15 cellular contexts compared by ENCODE assay signal in genomic region chr1:192795913-192796312, GRCh38.
"Had no signal": no experiment of that assay in that cellular context is flagged by ENCODE, and none has a peak within 500 bp of the region (broad histone marks: within the 10 kb centered on the region; RNA-seq: fewer than 3 reads in every experiment).

No MANE protein-coding gene starts in this region.

- DNase-seq: activated CD4-positive, alpha-beta T cell treated with anti-CD3 and anti-CD28 coated beads, Interleukin-2, amount 10 ng/mL, durations not matched to agents 7 days and 5 days; aorta; cerebellar nuclear complex; effector CD8-positive, alpha-beta T cell; foreskin fibroblast; glutamatergic neuron; kidney glomerular epithelial cell; occipital lobe; stimulated activated CD4-positive, alpha-beta T cell treated with anti-CD3 and anti-CD28 coated beads, Interleukin-2, amount 100 ng/mL, for 48 hours; stimulated activated naive CD4-positive, alpha-beta T cell; tibial artery had no signal

- H3K9me3 Mint-ChIP-seq: activated CD4-positive, alpha-beta T cell treated with anti-CD3 and anti-CD28 coated beads, Interleukin-2, amount 10 ng/mL, durations not matched to agents 7 days and 5 days; activated T-helper 1 cell treated with anti-CD3 and anti-CD28 coated beads, Interleukin-12 subunit alpha, Interleukin-12 subunit beta, Interleukin-2, Interleukin-4 antibody, amounts not matched to agents 30 ng/mL and 10 ng/mL and 1 ng/mL, durations not matched to agents 14 hours and 24 hours and 36 hours; nephron had no signal

- H3K4me3 ChIP-seq: breast epithelium, tibial artery, vagina had no signal

- H3K4me3 Mint-ChIP-seq: activated CD4-positive, alpha-beta T cell treated with anti-CD3 and anti-CD28 coated beads, Interleukin-2, amount 10 ng/mL, durations not matched to agents 7 days and 5 days; activated T-helper 1 cell treated with anti-CD3 and anti-CD28 coated beads, Interleukin-12 subunit alpha, Interleukin-12 subunit beta, Interleukin-2, Interleukin-4 antibody, amounts not matched to agents 30 ng/mL and 10 ng/mL and 1 ng/mL, durations not matched to agents 14 hours and 24 hours and 36 hours; nephron had no signal

- H3K4me1 ChIP-seq: breast epithelium, tibial artery, vagina had no signal

- H3K27me3 ChIP-seq: breast epithelium, tibial artery, vagina had no signal

- H3K27ac Mint-ChIP-seq: activated CD4-positive, alpha-beta T cell treated with anti-CD3 and anti-CD28 coated beads, Interleukin-2, amount 10 ng/mL, durations not matched to agents 7 days and 5 days; activated T-helper 1 cell treated with anti-CD3 and anti-CD28 coated beads, Interleukin-12 subunit alpha, Interleukin-12 subunit beta, Interleukin-2, Interleukin-4 antibody, amounts not matched to agents 30 ng/mL and 10 ng/mL and 1 ng/mL, durations not matched to agents 14 hours and 24 hours and 36 hours; nephron had no signal

- H3K36me3 ChIP-seq: breast epithelium, tibial artery, vagina had no signal

- H3K27ac ChIP-seq: breast epithelium, tibial artery, vagina had no signal

- H3K9me3 ChIP-seq: breast epithelium, tibial artery, vagina had no signal

- H3K4me1 Mint-ChIP-seq: activated CD4-positive, alpha-beta T cell treated with anti-CD3 and anti-CD28 coated beads, Interleukin-2, amount 10 ng/mL, durations not matched to agents 7 days and 5 days; nephron had no signal
